Comparison of ENCODE assay signal across 1 cellular context in the genomic region with DNA sequence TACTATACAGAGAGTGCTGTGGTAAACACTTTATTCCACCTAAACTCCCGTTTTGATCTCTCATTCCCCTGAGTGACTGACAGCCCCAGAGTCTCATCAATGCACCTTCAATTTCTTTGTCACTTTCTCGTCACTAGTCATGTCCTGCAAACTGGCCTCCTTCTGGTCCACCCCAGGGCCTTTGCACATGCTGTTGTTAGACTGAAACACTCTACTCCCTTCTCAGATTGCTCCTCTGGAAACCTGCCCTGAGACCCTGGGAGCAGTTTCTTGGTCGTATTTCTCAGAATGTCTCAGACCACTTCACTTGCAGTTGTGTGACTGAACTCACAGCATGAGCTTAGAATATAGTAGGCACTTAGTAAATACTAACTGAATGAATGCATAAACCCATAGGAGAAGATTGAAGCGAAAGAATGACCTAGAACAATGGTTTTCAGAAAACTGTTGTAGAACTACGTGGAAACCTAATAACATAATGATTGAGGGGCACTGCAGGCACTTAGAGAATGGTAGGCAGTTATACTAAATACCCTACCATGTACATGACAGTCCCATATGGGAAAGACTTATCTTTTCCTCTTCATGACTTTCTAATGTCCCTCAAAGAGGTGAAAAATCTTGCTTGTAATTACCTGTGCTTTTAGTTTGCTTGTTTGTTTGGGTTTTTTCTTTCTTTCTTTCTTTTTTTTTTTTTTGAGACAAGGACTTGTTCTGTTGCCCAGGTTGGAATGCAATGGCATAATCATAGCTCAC.
TF ChIP-seq lines count a peak whose summit lies in the region.

No MANE protein-coding gene starts in this region.

TF ChIP-seq in HEK293, 187 proteins besides CTCF, POLR2A, EP300 and RAD21 (continued from another document):
- TF ChIP-seq, protein P1, sequence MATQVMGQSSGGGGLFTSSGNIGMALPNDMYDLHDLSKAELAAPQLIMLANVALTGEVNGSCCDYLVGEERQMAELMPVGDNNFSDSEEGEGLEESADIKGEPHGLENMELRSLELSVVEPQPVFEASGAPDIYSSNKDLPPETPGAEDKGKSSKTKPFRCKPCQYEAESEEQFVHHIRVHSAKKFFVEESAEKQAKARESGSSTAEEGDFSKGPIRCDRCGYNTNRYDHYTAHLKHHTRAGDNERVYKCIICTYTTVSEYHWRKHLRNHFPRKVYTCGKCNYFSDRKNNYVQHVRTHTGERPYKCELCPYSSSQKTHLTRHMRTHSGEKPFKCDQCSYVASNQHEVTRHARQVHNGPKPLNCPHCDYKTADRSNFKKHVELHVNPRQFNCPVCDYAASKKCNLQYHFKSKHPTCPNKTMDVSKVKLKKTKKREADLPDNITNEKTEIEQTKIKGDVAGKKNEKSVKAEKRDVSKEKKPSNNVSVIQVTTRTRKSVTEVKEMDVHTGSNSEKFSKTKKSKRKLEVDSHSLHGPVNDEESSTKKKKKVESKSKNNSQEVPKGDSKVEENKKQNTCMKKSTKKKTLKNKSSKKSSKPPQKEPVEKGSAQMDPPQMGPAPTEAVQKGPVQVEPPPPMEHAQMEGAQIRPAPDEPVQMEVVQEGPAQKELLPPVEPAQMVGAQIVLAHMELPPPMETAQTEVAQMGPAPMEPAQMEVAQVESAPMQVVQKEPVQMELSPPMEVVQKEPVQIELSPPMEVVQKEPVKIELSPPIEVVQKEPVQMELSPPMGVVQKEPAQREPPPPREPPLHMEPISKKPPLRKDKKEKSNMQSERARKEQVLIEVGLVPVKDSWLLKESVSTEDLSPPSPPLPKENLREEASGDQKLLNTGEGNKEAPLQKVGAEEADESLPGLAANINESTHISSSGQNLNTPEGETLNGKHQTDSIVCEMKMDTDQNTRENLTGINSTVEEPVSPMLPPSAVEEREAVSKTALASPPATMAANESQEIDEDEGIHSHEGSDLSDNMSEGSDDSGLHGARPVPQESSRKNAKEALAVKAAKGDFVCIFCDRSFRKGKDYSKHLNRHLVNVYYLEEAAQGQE (tag by site-specific recombination; IDR thresholded peaks at IDR 0.05) = no peak
